ENCODE assay signal across 17 cellular contexts in the genomic region with DNA sequence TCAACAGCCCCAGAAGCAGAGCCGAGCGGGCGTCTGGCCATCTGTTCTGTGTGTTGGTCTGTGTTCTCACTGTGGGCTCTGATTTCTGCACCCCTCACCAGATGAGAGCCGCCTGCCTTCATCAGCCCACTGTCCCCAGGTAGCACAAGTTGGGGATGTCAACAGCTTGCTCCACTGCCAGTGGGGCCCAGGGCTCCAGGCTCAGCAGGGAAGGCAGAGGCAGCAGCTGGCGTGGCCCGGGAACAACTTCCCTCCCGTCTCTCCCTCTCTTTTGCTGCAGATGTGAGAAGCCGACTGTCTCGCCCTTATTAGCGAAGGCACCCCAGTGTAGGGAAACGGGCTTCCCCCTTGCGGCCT.
"Had no signal": no experiment of that assay in that cellular context is flagged by ENCODE, and none has a peak within 500 bp of the region (broad histone marks: within the 10 kb centered on the region; RNA-seq: fewer than 3 reads in every experiment).

No MANE protein-coding gene starts in this region.

- DNase-seq: activated T-cell treated with anti-CD3 and anti-CD28 coated beads, Interleukin-2, amount 50 U/mL, for 1 hour; central memory CD4-positive, alpha-beta T cell; effector memory CD8-positive, alpha-beta T cell; gastrocnemius medialis; head of caudate nucleus; naive thymus-derived CD4-positive, alpha-beta T cell; spleen; stimulated activated CD4-positive, alpha-beta T cell treated with anti-CD3 and anti-CD28 coated beads, Interleukin-4, amount 100 ng/mL, for 1 hour; stimulated activated naive CD4-positive, alpha-beta T cell treated with Interleukin-2 at 50 U/mL for 16 hours; T-helper 9 cell had no signal

- H3K27me3 ChIP-seq: right atrium auricular region, upper lobe of left lung had no signal

- H3K4me3 ChIP-seq: lung, right atrium auricular region had no signal

- H3K4me1 ChIP-seq: gastrocnemius medialis, right atrium auricular region, spleen, upper lobe of left lung had no signal

- ATAC-seq: activated naive CD4-positive, alpha-beta T cell treated with anti-CD3 and anti-CD28 coated beads, Interleukin-2, amount 50 U/mL, for 72 hours; activated T-helper 17 cell treated with anti-CD3 and anti-CD28 coated beads, Interleukin-2, amount 50 U/mL, for 72 hours; effector memory CD8-positive, alpha-beta T cell; gastrocnemius medialis; naive thymus-derived CD4-positive, alpha-beta T cell; WTC11 had no signal

- H3K9me3 ChIP-seq: esophagus muscularis mucosa, gastrocnemius medialis, right atrium auricular region, spleen, upper lobe of left lung had no signal

- H3K36me3 ChIP-seq: esophagus muscularis mucosa, gastrocnemius medialis, right atrium auricular region, spleen, upper lobe of left lung had no signal

- H3K27ac ChIP-seq: esophagus muscularis mucosa, gastrocnemius medialis, right atrium auricular region, spleen had no signal
